8 cellular contexts compared by ENCODE assay signal in genomic region chr3:158105124-158105709, GRCh38. TPM values are rescaled to one million over a fixed set of nuclear protein-coding genes. Genes with fewer than 3 reads are reported as not detected.
DNase-seq lines count a peak whose midpoint lies in the region; ATAC-seq and TF ChIP-seq lines count a peak whose summit lies in the region.

No MANE protein-coding gene starts in this region.

- peak overlapping the region; percentile 85 for H3K4me2 ChIP-seq in mammary epithelial cell (ENCODE audit: insufficient read depth, low read depth, low read length)

- H3K27ac ChIP-seq in mammary epithelial cell (ENCODE audit: insufficient read depth, low read depth, low read length): no peak overlapping the region

- no peak overlapping the region for H3K9ac ChIP-seq in mammary epithelial cell (ENCODE audit: insufficient read depth, low read length)

- peaks cover under 1% of the 10 kb centered on the region for H3K79me2 ChIP-seq in mammary epithelial cell (ENCODE audit: insufficient read depth, low read length)

- H3K4me3 ChIP-seq in mammary epithelial cell (replicated peaks in 1 of 3; ENCODE audit: insufficient read depth in 1 of 3, low read depth in 2 of 3, low read length in 3 of 3): peak overlapping the region; percentile 47 to 68 (median 50)
- H3K4me3 ChIP-seq in mononuclear cell (ENCODE audit: low read length): peak overlapping the region; percentile 22

- H3K4me1 ChIP-seq in mammary epithelial cell (ENCODE audit: insufficient read depth, low read length) (peaks cover 14% of the 10 kb centered on the region), mononuclear cell (ENCODE audit: insufficient read depth, low read length) (peaks cover 51% of the 10 kb centered on the region)

- H3K27me3 ChIP-seq in mammary epithelial cell (ENCODE audit: insufficient read depth, low read length) (peaks cover 48% of the 10 kb centered on the region), mononuclear cell (ENCODE audit: insufficient read depth, low read length) (peaks cover 84% of the 10 kb centered on the region)

- peak overlapping the region; percentile 88 for H2AFZ ChIP-seq in mammary epithelial cell (ENCODE audit: low read depth, low read length)

- dilution Hi-C loops in mammary epithelial cell (cut with HindIII; ENCODE audit: low sequenced_read_pairs): no loop called here

- CTCF ChIA-PET in mammary epithelial cell (lab: Charles Lee; ENCODE audit: low non-redundant PET): no interaction called here

- DNase-seq in Daoy (ENCODE audit: low read depth) (peak; percentile 56), LHCN-M2 (ENCODE audit: low read depth) (peak; percentile 22), mammary epithelial cell (peak; percentile 13), putamen (ENCODE audit: low spot score) (no peak), SIG-M5 treated with dmso at 0.1 percent for 504 hours (lab: John Stamatoyannopoulos, UW; ENCODE audit: unreplicated experiment) (no peak)

- in situ Hi-C loops in mammary epithelial cell (cut with MboI; ENCODE audit: low sequenced_read_pairs in 2 of 2): loop anchor here in 1 of 2 donors (25.0 kb wide), 1 partner anchor 307 kb away; no protein-coding TSS in a partner anchor

- H4K20me1 ChIP-seq in mammary epithelial cell (ENCODE audit: insufficient read depth, low read length): no peaks in the 10 kb centered on the region

- WGBS in mammary epithelial cell (ENCODE audit: low coverage, missing lambda C conversion rate): 7% methylated on average over 14 of the region's 39 CpGs

- no TSS peak for BruUV-seq in mammary epithelial cell (replicated peaks; lab: Mats Ljungman, UMichigan)

- intact Hi-C loops in mammary epithelial cell (cut with micrococcal nuclease): loop anchor here (5.0 kb wide), 1 partner anchor 327 kb away; no protein-coding TSS in a partner anchor

- ATAC-seq in GM21737 (IDR thresholded peaks at IDR 0.05; ENCODE audit: unreplicated experiment) (no peak), GM21576 (IDR thresholded peaks at IDR 0.05; ENCODE audit: unreplicated experiment) (no peak)

- TF ChIP-seq CTCF in mammary epithelial cell (conservative IDR thresholded peaks at IDR 0.05 in 1 of 2, IDR thresholded peaks at IDR 0.05 in 1 of 2; ENCODE audit: extremely low read depth in 1 of 2, insufficient read depth in 1 of 2, low read depth in 1 of 2, low read length in 2 of 2): no peak

- H3K9me3 ChIP-seq in mammary epithelial cell (replicated peaks; ENCODE audit: insufficient read depth, low read length) (no peaks in the 10 kb centered on the region), mononuclear cell (ENCODE audit: low read depth, low read length) (no peaks in the 10 kb centered on the region)

- no peaks in the 10 kb centered on the region for H3K36me3 ChIP-seq in mammary epithelial cell (ENCODE audit: insufficient read depth, low read length)

RNA-seq across cellular contexts. Expression of gene SHOX2, which starts 1.0 kb away (rescaled TPM):
- total RNA-seq in Daoy (2014; rRNA removed; shearing (Covaris generic)): 4.7 and 18.0 TPM in 2 replicates
- total RNA-seq in LHCN-M2 (2014; rRNA removed) (6.1 and 7.2 TPM in 2 replicates), mammary epithelial cell (1 to 10 TPM in 1 of 2 donors, not detected in 1; 1.2 TPM), mononuclear cell (not detected)
- polyA plus RNA-seq in LHCN-M2 (2012): 2.0 TPM
- 0.05 TPM for polyA plus RNA-seq in mammary epithelial cell
- 0.26 TPM for polyA minus RNA-seq in mammary epithelial cell

RNA-seq across cellular contexts. Expression of gene RSRC1, which starts 4.7 kb away (rescaled TPM):
- total RNA-seq in Daoy (2014; rRNA removed; shearing (Covaris generic)): 58.7 and 70.2 TPM in 2 replicates
- 33.2 and 56.0 TPM in 2 replicates for total RNA-seq in LHCN-M2 (2014; rRNA removed)
- 15.9 TPM for polyA plus RNA-seq in LHCN-M2 (2012)
- total RNA-seq in mammary epithelial cell: 10 to 100 TPM; 30.0 to 35.6 TPM
- polyA plus RNA-seq in mammary epithelial cell: 8.4 TPM
- polyA minus RNA-seq in mammary epithelial cell: 7.6 TPM
- 36.1 TPM for total RNA-seq in mononuclear cell

Comparison
In these comparisons a context has a peak if more than half of its experiments do, and no peak if none do; other contexts are left out.
1. DNase-seq: peak in Daoy (single experiment), LHCN-M2 (single experiment) and mammary epithelial cell (single experiment); none in putamen (single experiment) and SIG-M5 treated with dmso at 0.1 percent for 504 hours (single experiment).